In the genomic region with DNA sequence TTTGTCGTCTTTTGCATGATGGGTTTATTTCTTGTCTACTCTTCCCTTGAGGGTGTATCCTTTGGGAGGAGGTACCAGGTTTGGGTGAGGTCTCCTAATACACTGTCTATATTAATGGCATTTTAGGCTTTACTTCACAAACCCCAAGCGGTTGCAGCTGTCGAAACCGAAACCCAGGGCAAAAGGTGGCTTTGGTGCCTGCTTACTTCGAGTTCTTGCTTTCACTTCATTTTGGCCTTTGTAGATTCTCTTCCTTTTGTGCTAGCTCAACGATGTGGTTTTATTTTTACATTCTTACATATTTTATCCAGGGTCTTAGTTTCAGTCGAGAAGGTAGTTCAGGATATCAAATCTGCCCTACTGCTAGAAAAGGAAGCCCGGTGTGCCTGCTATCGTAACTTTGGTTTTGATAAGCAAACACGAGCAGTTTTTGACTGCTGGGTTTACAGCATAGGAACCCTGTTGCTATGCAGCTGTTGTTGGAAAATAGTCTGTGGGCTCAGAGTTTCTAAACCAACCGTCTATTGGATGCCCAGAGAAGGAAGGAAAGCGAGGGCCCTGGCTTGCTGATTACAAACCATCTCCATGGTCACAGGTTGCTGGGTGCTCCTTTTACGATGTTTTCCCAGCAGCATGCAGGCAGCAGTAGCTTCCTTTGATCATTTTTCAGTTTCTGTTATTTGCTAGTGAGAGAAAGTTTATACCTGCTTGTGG, we compare ENCODE assay signal across 8 cellular contexts. TPM values are rescaled to one million over a fixed set of nuclear protein-coding genes. Genes with fewer than 3 reads are reported as not detected.
DNase-seq lines count a peak whose midpoint lies in the region; ATAC-seq and TF ChIP-seq lines count a peak whose summit lies in the region.

No MANE protein-coding gene starts in this region.

- H3K4me3 Mint-ChIP-seq in T-helper 2 cell treated with Interferon-gamma antibody and Interleukin-4, amounts not matched to agents 5 μg/mL and 100 μg/mL, for 36 hours, result peak overlapping the region; percentile 95

- intact Hi-C loops in body of pancreas (cut with DNase I) (no loop called here), lower lobe of right lung (cut with DNase I) (no loop called here), testis (cut with DNase I; ENCODE audit: low total_unique reads) (no loop called here)

- DNase-seq in DMS79 (lab: John Stamatoyannopoulos, UW), result peak; percentile 55
- peak; percentile 49 for DNase-seq in T-helper 2 cell treated with Interferon-gamma antibody and Interleukin-4, amounts not matched to agents 5 μg/mL and 100 μg/mL, for 36 hours (ENCODE audit: low spot score)
- peak in 3 of 4 donors; percentile 35 to 51 (median 41) for DNase-seq in body of pancreas
- DNase-seq in lower lobe of right lung, result peak; percentile 60
- DNase-seq in stimulated activated CD8-positive, alpha-beta memory T cell treated with anti-CD3 and anti-CD28 coated beads, Interleukin-4, amount 100 ng/mL, for 48 hours, result peak; percentile 68
- no peak for DNase-seq in testis

- H3K4me3 ChIP-seq in body of pancreas (no peak overlapping the region), lower lobe of right lung (peak overlapping the region; percentile 46), testis (no peak overlapping the region)

- H3K27me3 ChIP-seq in body of pancreas (no peaks in the 10 kb centered on the region), lower lobe of right lung (ENCODE audit: low read depth) (no peaks in the 10 kb centered on the region), testis (no peaks in the 10 kb centered on the region)

- H3K9me3 Mint-ChIP-seq in T-helper 2 cell treated with Interferon-gamma antibody and Interleukin-4, amounts not matched to agents 5 μg/mL and 100 μg/mL, for 36 hours, result no peaks in the 10 kb centered on the region

- peaks cover 30% of the 10 kb centered on the region for H3K27me3 Mint-ChIP-seq in T-helper 2 cell treated with Interferon-gamma antibody and Interleukin-4, amounts not matched to agents 5 μg/mL and 100 μg/mL, for 36 hours (ENCODE audit: low read depth)

- H3K36me3 ChIP-seq in KOPT-K1 (ENCODE audit: insufficient read depth, low read length) (no peaks in the 10 kb centered on the region), body of pancreas (replicated peaks in 1 of 2; ENCODE audit: insufficient read depth in 1 of 2, low read depth in 2 of 2) (no peaks in the 10 kb centered on the region), lower lobe of right lung (no peaks in the 10 kb centered on the region), testis (ENCODE audit: low read depth, missing control alignments) (no peaks in the 10 kb centered on the region)

- peak overlapping the region; percentile 100 for H3K27ac Mint-ChIP-seq in T-helper 2 cell treated with Interferon-gamma antibody and Interleukin-4, amounts not matched to agents 5 μg/mL and 100 μg/mL, for 36 hours

- TF ChIP-seq CTCF in body of pancreas (IDR thresholded peaks at IDR 0.05), result no peak
- TF ChIP-seq CTCF in lower lobe of right lung (IDR thresholded peaks at IDR 0.05), result no peak
- no peak for TF ChIP-seq CTCF in testis (IDR thresholded peaks at IDR 0.05)

- no peaks in the 10 kb centered on the region for H3K36me3 Mint-ChIP-seq in T-helper 2 cell treated with Interferon-gamma antibody and Interleukin-4, amounts not matched to agents 5 μg/mL and 100 μg/mL, for 36 hours (ENCODE audit: low read depth)

- TF ChIP-seq POLR2A in body of pancreas (IDR thresholded peaks at IDR 0.05) (peak in 1 of 3 donors; percentile 13), testis (IDR thresholded peaks at IDR 0.05) (no peak)

- H3K27ac ChIP-seq in KOPT-K1 (ENCODE audit: low read depth, low read length, poor library complexity, severe bottlenecking) (peak overlapping the region; percentile 77), body of pancreas (peak overlapping the region in 2 of 4 donors; percentile 28 to 29), lower lobe of right lung (peak overlapping the region; percentile 82), testis (no peak overlapping the region)

- H3K9me3 ChIP-seq in KOPT-K1 (ENCODE audit: insufficient read depth, low read length, poor library complexity, severe bottlenecking) (no peaks in the 10 kb centered on the region), body of pancreas (no peaks in the 10 kb centered on the region), lower lobe of right lung (no peaks in the 10 kb centered on the region), testis (no peaks in the 10 kb centered on the region)

- H3K4me1 Mint-ChIP-seq in T-helper 2 cell treated with Interferon-gamma antibody and Interleukin-4, amounts not matched to agents 5 μg/mL and 100 μg/mL, for 36 hours (ENCODE audit: low read depth), result peaks cover 31% of the 10 kb centered on the region

- ATAC-seq in GM21529 (IDR thresholded peaks at IDR 0.05; ENCODE audit: unreplicated experiment) (peak; percentile 89), body of pancreas (peak; percentile 68), lower lobe of right lung (peak; percentile 72 to 87)

- WGBS in body of pancreas, 2 donors, result 41 to 46% methylated on average over 13 of the region's 13 CpGs
- 39 to 57% methylated on average over 13 of the region's 13 CpGs for WGBS in testis, 2 donors

- H3K4me1 ChIP-seq in body of pancreas, result no peaks in the 10 kb centered on the region
- H3K4me1 ChIP-seq in lower lobe of right lung, result no peaks in the 10 kb centered on the region
- no peaks in the 10 kb centered on the region for H3K4me1 ChIP-seq in testis

RNA-seq across cellular contexts. Expression of gene TSPAN2, which starts 9.8 kb away (rescaled TPM):
- total RNA-seq in body of pancreas (1 to 10 TPM; 2.6 to 4.0 TPM), lower lobe of right lung (4.3 TPM), testis (1 to 10 TPM; 1.0 to 1.2 TPM)
- 6.0 TPM for polyA plus RNA-seq in testis (ENCODE audit: insufficient read depth, low read depth, low replicate concordance)

Comparison
In these comparisons a context has a peak if more than half of its experiments do, and no peak if none do; other contexts are left out.
1. H3K27ac ChIP-seq: peak in KOPT-K1 (single experiment) and lower lobe of right lung (single experiment); none in testis (0 of 2).
2. Peak in every context shown above with its lines, with median percentiles within 50 percentile points of each other: ATAC-seq.